In genomic region chr1:38940339-38941047, GRCh38 we compare ENCODE assay signal across 19 cellular contexts. TPM values are rescaled to one million over a fixed set of nuclear protein-coding genes. Genes with fewer than 3 reads are reported as not detected.
"Had no signal": no experiment of that assay in that cellular context is flagged by ENCODE, and none has a peak within 500 bp of the region (broad histone marks: within the 10 kb centered on the region; RNA-seq: fewer than 3 reads in every experiment).

No MANE protein-coding gene starts in this region.

- H3K4me1 Mint-ChIP-seq: activated B cell treated with CpG ODN at 0.5 μM for 24 hours; activated CD4-positive, alpha-beta T cell treated with anti-CD3 and anti-CD28 coated beads, Interleukin-2, amount 10 ng/mL, durations not matched to agents 24 days and 14 days had no signal

- H3K36me3 ChIP-seq: neutrophil, sigmoid colon, thoracic aorta, uterus had no signal

- H3K4me1 ChIP-seq: uterus had no signal

- ATAC-seq: naive thymus-derived CD8-positive, alpha-beta T cell; T-helper 17 cell had no signal

- H3K9me3 Mint-ChIP-seq: activated B cell treated with CpG ODN at 0.5 μM for 24 hours; activated CD4-positive, alpha-beta T cell treated with anti-CD3 and anti-CD28 coated beads, Interleukin-2, amount 10 ng/mL, durations not matched to agents 24 days and 14 days; activated T-helper 1 cell treated with anti-CD3 and anti-CD28 coated beads, Interleukin-12 subunit alpha, Interleukin-12 subunit beta, Interleukin-2, Interleukin-4 antibody, amounts not matched to agents 30 ng/mL and 10 ng/mL and 1 ng/mL, durations not matched to agents 14 hours and 24 hours and 36 hours; stimulated activated naive CD8-positive, alpha-beta T cell treated with anti-CD3 and anti-CD28 coated beads, Interleukin-15, Interleukin-2, amounts not matched to agents 100 ng/mL and 50 ng/mL, for 24 hours had no signal

- H3K27me3 ChIP-seq: sigmoid colon, uterus had no signal

- H3K27ac ChIP-seq: neutrophil, thoracic aorta, uterus had no signal

- DNase-seq: activated B cell treated with CpG ODN at 0.5 μM for 24 hours; activated CD4-positive, alpha-beta T cell treated with anti-CD3 and anti-CD28 coated beads, Interleukin-2, amount 10 ng/mL, durations not matched to agents 24 days and 14 days; activated naive CD4-positive, alpha-beta T cell treated with Interleukin-2 at 50 U/mL for 16 hours; cortex of kidney; effector memory CD4-positive, alpha-beta T cell; glutamatergic neuron; naive thymus-derived CD8-positive, alpha-beta T cell; sigmoid colon; stimulated activated CD4-positive, alpha-beta T cell treated with anti-CD3 and anti-CD28 coated beads, Interleukin-4, amount 100 ng/mL, for 1 hour; stimulated activated CD8-positive, alpha-beta memory T cell treated with anti-CD3 and anti-CD28 coated beads, Interleukin-4, amount 100 ng/mL, for 48 hours; T-helper 17 cell; uterus had no signal

- H3K27ac Mint-ChIP-seq: activated B cell treated with CpG ODN at 0.5 μM for 24 hours; activated CD4-positive, alpha-beta T cell treated with anti-CD3 and anti-CD28 coated beads, Interleukin-2, amount 10 ng/mL, durations not matched to agents 24 days and 14 days; activated T-helper 1 cell treated with anti-CD3 and anti-CD28 coated beads, Interleukin-12 subunit alpha, Interleukin-12 subunit beta, Interleukin-2, Interleukin-4 antibody, amounts not matched to agents 30 ng/mL and 10 ng/mL and 1 ng/mL, durations not matched to agents 14 hours and 24 hours and 36 hours; progenitor cell of endocrine pancreas; stimulated activated naive CD8-positive, alpha-beta T cell treated with anti-CD3 and anti-CD28 coated beads, Interleukin-15, Interleukin-2, amounts not matched to agents 100 ng/mL and 50 ng/mL, for 24 hours; T-helper 17 cell had no signal

- H3K27me3 Mint-ChIP-seq: stimulated activated naive CD8-positive, alpha-beta T cell treated with anti-CD3 and anti-CD28 coated beads, Interleukin-15, Interleukin-2, amounts not matched to agents 100 ng/mL and 50 ng/mL, for 24 hours had no signal

- H3K36me3 Mint-ChIP-seq: naive thymus-derived CD8-positive, alpha-beta T cell had no signal

- H3K4me3 Mint-ChIP-seq: activated B cell treated with CpG ODN at 0.5 μM for 24 hours; activated CD4-positive, alpha-beta T cell treated with anti-CD3 and anti-CD28 coated beads, Interleukin-2, amount 10 ng/mL, durations not matched to agents 24 days and 14 days; activated T-helper 1 cell treated with anti-CD3 and anti-CD28 coated beads, Interleukin-12 subunit alpha, Interleukin-12 subunit beta, Interleukin-2, Interleukin-4 antibody, amounts not matched to agents 30 ng/mL and 10 ng/mL and 1 ng/mL, durations not matched to agents 14 hours and 24 hours and 36 hours; naive thymus-derived CD8-positive, alpha-beta T cell; stimulated activated naive CD8-positive, alpha-beta T cell treated with anti-CD3 and anti-CD28 coated beads, Interleukin-15, Interleukin-2, amounts not matched to agents 100 ng/mL and 50 ng/mL, for 24 hours; T-helper 17 cell had no signal

- H3K9me3 ChIP-seq: neutrophil, sigmoid colon, thoracic aorta, uterus had no signal

RNA-seq across cellular contexts. Expression of gene RHBDL2, which starts 1.1 kb away (rescaled TPM):
- total RNA-seq: activated B cell treated with CpG ODN at 0.5 μM for 24 hours; activated CD4-positive, alpha-beta T cell treated with anti-CD3 and anti-CD28 coated beads, Interleukin-2, amount 10 ng/mL, durations not matched to agents 24 days and 14 days; activated T-helper 1 cell treated with anti-CD3 and anti-CD28 coated beads, Interleukin-12 subunit alpha, Interleukin-12 subunit beta, Interleukin-2, Interleukin-4 antibody, amounts not matched to agents 30 ng/mL and 10 ng/mL and 1 ng/mL, durations not matched to agents 14 hours and 24 hours and 36 hours; epithelial cell of proximal tubule; naive thymus-derived CD8-positive, alpha-beta T cell; progenitor cell of endocrine pancreas; T-helper 17 cell had no signal

RNA-seq across cellular contexts. Expression of gene GJA9, which starts 59.1 kb away (rescaled TPM):
- total RNA-seq: activated B cell treated with CpG ODN at 0.5 μM for 24 hours; activated CD4-positive, alpha-beta T cell treated with anti-CD3 and anti-CD28 coated beads, Interleukin-2, amount 10 ng/mL, durations not matched to agents 24 days and 14 days; activated T-helper 1 cell treated with anti-CD3 and anti-CD28 coated beads, Interleukin-12 subunit alpha, Interleukin-12 subunit beta, Interleukin-2, Interleukin-4 antibody, amounts not matched to agents 30 ng/mL and 10 ng/mL and 1 ng/mL, durations not matched to agents 14 hours and 24 hours and 36 hours; epithelial cell of proximal tubule; lung; naive thymus-derived CD8-positive, alpha-beta T cell; progenitor cell of endocrine pancreas; sigmoid colon; T-helper 17 cell; thoracic aorta; uterus had no signal
